Comparison of ENCODE assay signal across 13 cellular contexts in the genomic region with DNA sequence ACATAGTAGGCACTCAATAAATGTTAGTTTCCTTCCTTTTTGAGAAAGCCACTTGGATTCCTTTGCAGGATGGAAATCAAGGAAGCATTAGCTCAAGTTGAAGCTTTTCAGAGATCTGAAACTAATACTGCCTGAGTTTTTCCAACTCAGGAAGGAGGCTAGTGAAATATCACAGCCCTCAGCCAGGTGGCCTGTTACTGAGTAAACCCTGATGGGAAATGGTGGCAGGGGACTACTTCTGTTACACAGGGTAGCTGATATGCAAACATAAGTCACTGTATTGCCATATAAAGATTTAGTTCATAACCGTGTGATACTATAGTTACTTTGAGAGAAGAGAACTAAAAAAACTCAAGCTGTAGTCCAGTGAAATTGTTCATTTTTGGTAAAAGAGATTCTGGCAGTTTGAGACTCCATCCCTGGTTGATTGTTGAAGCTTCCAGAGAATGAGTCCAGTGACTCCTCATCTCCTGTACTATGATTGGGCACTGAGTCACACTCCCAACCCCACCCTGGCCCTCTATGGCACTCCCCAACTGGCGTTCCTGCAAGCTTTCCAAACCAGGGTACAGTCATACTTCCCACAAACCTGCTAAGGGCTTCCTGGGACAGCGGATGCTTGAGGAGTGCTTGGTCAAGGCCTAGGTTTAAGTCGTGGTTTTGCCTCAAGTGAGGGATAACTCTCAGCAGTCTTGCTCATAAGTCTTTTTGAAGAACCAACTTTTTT.
DNase-seq lines count a peak whose midpoint lies in the region; ATAC-seq and TF ChIP-seq lines count a peak whose summit lies in the region.
"Had no signal": no experiment of that assay in that cellular context is flagged by ENCODE, and none has a peak within 500 bp of the region (broad histone marks: within the 10 kb centered on the region; RNA-seq: fewer than 3 reads in every experiment).

No MANE protein-coding gene starts in this region.

- H3K4me3 ChIP-seq in ACC112 (ENCODE audit: low read depth, low read length) (no peak overlapping the region), fibroblast of mammary gland (ENCODE audit: control insufficient read depth, low read depth, low read length) (no peak overlapping the region)

- no peaks in the 10 kb centered on the region for H3K27me3 ChIP-seq in ACC112 (ENCODE audit: insufficient read depth, low read length)

- DNase-seq in GOT3 (lab: John Stamatoyannopoulos, UW) (peak; percentile 49), RPMI7951 (ENCODE audit: low read depth) (peak; percentile 97), fibroblast of mammary gland (ENCODE audit: low read depth) (peak; percentile 96), cardiac septum (ENCODE audit: low spot score) (no peak), OCI-M1 (lab: John Stamatoyannopoulos, UW) (no peak)
- DNase-seq: activated T-cell treated with anti-CD3 and anti-CD28 coated beads for 4 hours, cerebellar nuclear complex, hypothalamus, NCI-H510A treated with DMSO at 0.1 percent for 48 hours had no signal

- ATAC-seq in HG03442 (IDR thresholded peaks at IDR 0.05; ENCODE audit: unreplicated experiment) (no peak), GM18511 (IDR thresholded peaks at IDR 0.05; ENCODE audit: unreplicated experiment) (no peak)
- ATAC-seq: stimulated activated memory B cell treated with anti-CD40 and anti-IgM and Interleukin-4, amounts not matched to agents 10 μg/mL and 1 μg/mL and 100 μg/mL, for 72 hours had no signal

- intact Hi-C loops in cardiac septum (cut with DNase I), result no loop called here

- peaks cover 4% of the 10 kb centered on the region for H3K4me1 ChIP-seq in ACC112 (ENCODE audit: control insufficient read depth, insufficient read depth, low read length, unreplicated experiment)

- no peak for TF ChIP-seq CTCF in fibroblast of mammary gland (conservative IDR thresholded peaks at IDR 0.05; ENCODE audit: control insufficient read depth, insufficient read depth, low read depth, low read length)

- H3K36me3 ChIP-seq in ACC112 (ENCODE audit: insufficient read depth, low read length), result no peaks in the 10 kb centered on the region

- H3K79me2 ChIP-seq in ACC112 (ENCODE audit: control insufficient read depth, insufficient read depth, low read length, unreplicated experiment), result no peaks in the 10 kb centered on the region

- H3K27ac ChIP-seq in ACC112 (ENCODE audit: low read depth, low read length), result peak overlapping the region; percentile 85

- no peak overlapping the region for H2AFZ ChIP-seq in ACC112 (ENCODE audit: low read length, unreplicated experiment)

Comparison
In these comparisons a context has a peak if more than half of its experiments do, and no peak if none do; other contexts are left out.
1. DNase-seq: peak in GOT3 (single experiment), RPMI7951 (single experiment) and fibroblast of mammary gland (single experiment); none in cardiac septum (single experiment) and OCI-M1 (single experiment).